Comparison of ENCODE assay signal across 18 cellular contexts in genomic region chr5:180180846-180181245, GRCh38. TPM values are rescaled to one million over a fixed set of nuclear protein-coding genes. Genes with fewer than 3 reads are reported as not detected.
DNase-seq lines count a peak whose midpoint lies in the region; ATAC-seq and TF ChIP-seq lines count a peak whose summit lies in the region.
"Had no signal": no experiment of that assay in that cellular context is flagged by ENCODE, and none has a peak within 500 bp of the region (broad histone marks: within the 10 kb centered on the region; RNA-seq: fewer than 3 reads in every experiment).

No MANE protein-coding gene starts in this region.

- H3K36me3 ChIP-seq in colonic mucosa (no peaks in the 10 kb centered on the region), tibial nerve (no peaks in the 10 kb centered on the region)

- no peaks in the 10 kb centered on the region for H3K4me1 ChIP-seq in colonic mucosa
- peaks cover 0 to 48% (median 27%) of the 10 kb centered on the region in 4 donors for H3K4me1 ChIP-seq in tibial nerve
- H3K4me1 ChIP-seq: Caco-2 had no signal

- peaks cover 37% of the 10 kb centered on the region for H3K4me1 Mint-ChIP-seq in nephron progenitor cell

- no peak overlapping the region for H3K9ac ChIP-seq in colonic mucosa (ENCODE audit: low read depth in 2 of 2, low read length in 2 of 2)

- no peaks in the 10 kb centered on the region for H3K9me3 ChIP-seq in colonic mucosa
- H3K9me3 ChIP-seq in tibial nerve, result no peaks in the 10 kb centered on the region

- no peak for TF ChIP-seq POLR2A in tibial nerve (IDR thresholded peaks at IDR 0.05)

- TF ChIP-seq EP300 in tibial nerve (IDR thresholded peaks at IDR 0.05), result no peak

- TF ChIP-seq CTCF in colonic mucosa (IDR thresholded peaks at IDR 0.05) (no peak), nephron progenitor cell (IDR thresholded peaks at IDR 0.05) (no peak), tibial nerve (IDR thresholded peaks at IDR 0.05) (no peak), RWPE1 (conservative IDR thresholded peaks at IDR 0.05; ENCODE audit: low read depth) (no peak)

- intact Hi-C loops in colonic mucosa (cut with DNase I), result no loop called here

- H3K27me3 ChIP-seq in colonic mucosa (no peaks in the 10 kb centered on the region), tibial nerve (no peaks in the 10 kb centered on the region)

- CTCF ChIA-PET in RWPE1 (lab: Yijun Ruan, JAX), result interaction anchor here (0.6 kb wide), 1 partner anchor 27 kb away, joined by 3 read pairs; no protein-coding TSS in a partner anchor

- H3K36me3 Mint-ChIP-seq in nephron progenitor cell (ENCODE audit: low read depth), result peaks cover 12% of the 10 kb centered on the region
- H3K36me3 Mint-ChIP-seq: CD14-positive monocyte; CD8-positive, alpha-beta T cell had no signal

- peaks cover 34% of the 10 kb centered on the region for H3K9me3 Mint-ChIP-seq in nephron progenitor cell

- no peak overlapping the region for H3K4me3 ChIP-seq in colonic mucosa
- H3K4me3 ChIP-seq in tibial nerve, result no peak overlapping the region

- DNase-seq in NCI-H345 (lab: John Stamatoyannopoulos, UW) (peak; percentile 24), NCI-H345 treated with DMSO at 0.1 percent for 48 hours (lab: John Stamatoyannopoulos, UW; ENCODE audit: unreplicated experiment) (no peak), colonic mucosa (peak; percentile 6), nephron progenitor cell (no peak), tibial nerve (ENCODE audit: low spot score in 2 of 2) (no peak), RWPE1 (ENCODE audit: low spot score) (no peak)
- DNase-seq in activated CD8-positive, alpha-beta memory T cell treated with anti-CD3 and anti-CD28 coated beads, Interleukin-2, amount 50 U/mL, for 48 hours, result no peak
- DNase-seq: Caco-2; CD8-positive, alpha-beta T cell; DMS53; GF-D8; HCEC 1CT; HFFc6 had no signal

- H3K27me3 Mint-ChIP-seq in nephron progenitor cell (ENCODE audit: low read depth, poor library complexity), result peaks cover 7% of the 10 kb centered on the region

- POLR2A ChIA-PET in RWPE1 (lab: Yijun Ruan, JAX; ENCODE audit: low non-redundant PET), result no interaction called here

- 82% methylated on average over 11 of the region's 11 CpGs for WGBS in tibial nerve, 2 donors

- peak overlapping the region; percentile 26 for H3K4me3 Mint-ChIP-seq in nephron progenitor cell
- H3K4me3 Mint-ChIP-seq: CD14-positive monocyte; CD8-positive, alpha-beta T cell; HFFc6 had no signal

- no peak overlapping the region for H3K27ac ChIP-seq in colonic mucosa
- peak overlapping the region; percentile 55 to 95 (median 76) for H3K27ac ChIP-seq in tibial nerve
- H3K27ac ChIP-seq in RWPE1, result no peak overlapping the region
- H3K27ac ChIP-seq: 22Rv1 had no signal

- no peak for ATAC-seq in HG03108 (IDR thresholded peaks at IDR 0.05; ENCODE audit: unreplicated experiment)
- ATAC-seq: CD8-positive, alpha-beta T cell; HepG2 had no signal

- H3K27ac Mint-ChIP-seq in nephron progenitor cell, result no peak overlapping the region
- H3K27ac Mint-ChIP-seq: CD14-positive monocyte; CD8-positive, alpha-beta T cell; HFFc6 had no signal

RNA-seq across cellular contexts. Expression of gene RASGEF1C, which starts 28.2 kb away (rescaled TPM):
- total RNA-seq in colonic mucosa (under 1 TPM in 1 of 2 donors, not detected in 1; 0.85 TPM), tibial nerve (10 to 100 TPM in 2 of 4 donors, 1 to 10 TPM in 2; 2.7 to 12.0 (median 10.4) TPM)
- total RNA-seq: A673; Caco-2; CD8-positive, alpha-beta T cell; HepG2; HFFc6 had no signal

Comparison
In these comparisons a context has a peak if more than half of its experiments do, and no peak if none do; other contexts are left out.
1. DNase-seq: peak in NCI-H345 (single experiment) and colonic mucosa (single experiment); none in NCI-H345 treated with DMSO at 0.1 percent for 48 hours (single experiment), nephron progenitor cell (single experiment), tibial nerve (0 of 2), RWPE1 (single experiment) and activated CD8-positive, alpha-beta memory T cell treated with anti-CD3 and anti-CD28 coated beads, Interleukin-2, amount 50 U/mL, for 48 hours (single experiment).
2. H3K27ac ChIP-seq: peak in tibial nerve (4 of 4); none in colonic mucosa (single experiment) and RWPE1 (single experiment).